Comparison of ENCODE assay signal across 2 cellular contexts in the genomic region with DNA sequence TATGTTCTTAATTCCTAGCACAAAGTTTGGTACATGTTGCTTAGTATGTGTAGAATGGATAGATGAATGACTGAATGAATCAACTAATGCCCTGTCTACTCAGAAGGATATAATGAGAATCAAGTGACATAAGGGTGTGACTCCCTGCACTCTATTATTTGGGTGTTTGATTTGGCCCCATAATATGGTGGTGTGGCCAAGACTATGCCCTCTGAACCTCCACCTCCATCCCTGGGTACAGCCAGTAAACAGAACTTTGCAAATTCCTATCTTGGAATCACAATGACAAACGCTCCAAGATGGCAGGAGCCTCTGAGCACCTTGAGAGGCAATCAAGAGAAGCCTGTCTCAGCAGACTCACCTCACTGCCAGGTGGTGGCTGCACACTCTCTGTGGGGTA.
TF ChIP-seq lines count a peak whose summit lies in the region.

No MANE protein-coding gene starts in this region.

TF ChIP-seq in liver, 16 proteins besides CTCF, POLR2A, EP300 and RAD21 (continued from another document):
- TF ChIP-seq, protein P1, sequence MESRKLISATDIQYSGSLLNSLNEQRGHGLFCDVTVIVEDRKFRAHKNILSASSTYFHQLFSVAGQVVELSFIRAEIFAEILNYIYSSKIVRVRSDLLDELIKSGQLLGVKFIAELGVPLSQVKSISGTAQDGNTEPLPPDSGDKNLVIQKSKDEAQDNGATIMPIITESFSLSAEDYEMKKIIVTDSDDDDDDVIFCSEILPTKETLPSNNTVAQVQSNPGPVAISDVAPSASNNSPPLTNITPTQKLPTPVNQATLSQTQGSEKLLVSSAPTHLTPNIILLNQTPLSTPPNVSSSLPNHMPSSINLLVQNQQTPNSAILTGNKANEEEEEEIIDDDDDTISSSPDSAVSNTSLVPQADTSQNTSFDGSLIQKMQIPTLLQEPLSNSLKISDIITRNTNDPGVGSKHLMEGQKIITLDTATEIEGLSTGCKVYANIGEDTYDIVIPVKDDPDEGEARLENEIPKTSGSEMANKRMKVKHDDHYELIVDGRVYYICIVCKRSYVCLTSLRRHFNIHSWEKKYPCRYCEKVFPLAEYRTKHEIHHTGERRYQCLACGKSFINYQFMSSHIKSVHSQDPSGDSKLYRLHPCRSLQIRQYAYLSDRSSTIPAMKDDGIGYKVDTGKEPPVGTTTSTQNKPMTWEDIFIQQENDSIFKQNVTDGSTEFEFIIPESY (IDR thresholded peaks at IDR 0.05) = no peak
- no peak for TF ChIP-seq JUND (IDR thresholded peaks at IDR 0.05)
- TF ChIP-seq FOXA2 (IDR thresholded peaks at IDR 0.05) = no peak
- no peak for TF ChIP-seq YY1 (IDR thresholded peaks at IDR 0.05)
- TF ChIP-seq TAF1 (conservative IDR thresholded peaks at IDR 0.05) = no peak
- TF ChIP-seq RXRA (IDR thresholded peaks at IDR 0.05) = peak in 1 of 2 donors; percentile 59
- TF ChIP-seq, protein P2, sequence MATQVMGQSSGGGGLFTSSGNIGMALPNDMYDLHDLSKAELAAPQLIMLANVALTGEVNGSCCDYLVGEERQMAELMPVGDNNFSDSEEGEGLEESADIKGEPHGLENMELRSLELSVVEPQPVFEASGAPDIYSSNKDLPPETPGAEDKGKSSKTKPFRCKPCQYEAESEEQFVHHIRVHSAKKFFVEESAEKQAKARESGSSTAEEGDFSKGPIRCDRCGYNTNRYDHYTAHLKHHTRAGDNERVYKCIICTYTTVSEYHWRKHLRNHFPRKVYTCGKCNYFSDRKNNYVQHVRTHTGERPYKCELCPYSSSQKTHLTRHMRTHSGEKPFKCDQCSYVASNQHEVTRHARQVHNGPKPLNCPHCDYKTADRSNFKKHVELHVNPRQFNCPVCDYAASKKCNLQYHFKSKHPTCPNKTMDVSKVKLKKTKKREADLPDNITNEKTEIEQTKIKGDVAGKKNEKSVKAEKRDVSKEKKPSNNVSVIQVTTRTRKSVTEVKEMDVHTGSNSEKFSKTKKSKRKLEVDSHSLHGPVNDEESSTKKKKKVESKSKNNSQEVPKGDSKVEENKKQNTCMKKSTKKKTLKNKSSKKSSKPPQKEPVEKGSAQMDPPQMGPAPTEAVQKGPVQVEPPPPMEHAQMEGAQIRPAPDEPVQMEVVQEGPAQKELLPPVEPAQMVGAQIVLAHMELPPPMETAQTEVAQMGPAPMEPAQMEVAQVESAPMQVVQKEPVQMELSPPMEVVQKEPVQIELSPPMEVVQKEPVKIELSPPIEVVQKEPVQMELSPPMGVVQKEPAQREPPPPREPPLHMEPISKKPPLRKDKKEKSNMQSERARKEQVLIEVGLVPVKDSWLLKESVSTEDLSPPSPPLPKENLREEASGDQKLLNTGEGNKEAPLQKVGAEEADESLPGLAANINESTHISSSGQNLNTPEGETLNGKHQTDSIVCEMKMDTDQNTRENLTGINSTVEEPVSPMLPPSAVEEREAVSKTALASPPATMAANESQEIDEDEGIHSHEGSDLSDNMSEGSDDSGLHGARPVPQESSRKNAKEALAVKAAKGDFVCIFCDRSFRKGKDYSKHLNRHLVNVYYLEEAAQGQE (IDR thresholded peaks at IDR 0.05) = no peak
- TF ChIP-seq MAX (IDR thresholded peaks at IDR 0.05) = no peak
- no peak for TF ChIP-seq HNF4G (IDR thresholded peaks at IDR 0.05)
- no peak for TF ChIP-seq GABPA (IDR thresholded peaks at IDR 0.05 in 1 of 2, conservative IDR thresholded peaks at IDR 0.05 in 1 of 2)
- TF ChIP-seq NR2F2 (IDR thresholded peaks at IDR 0.05) = no peak
- no peak for TF ChIP-seq EGR1 (IDR thresholded peaks at IDR 0.05; ENCODE audit: low read depth in 2 of 2)
- peak; percentile 31 to 80 for TF ChIP-seq HNF4A (conservative IDR thresholded peaks at IDR 0.05)
- TF ChIP-seq FOXA1 (IDR thresholded peaks at IDR 0.05) = no peak
- TF ChIP-seq, protein P3, sequence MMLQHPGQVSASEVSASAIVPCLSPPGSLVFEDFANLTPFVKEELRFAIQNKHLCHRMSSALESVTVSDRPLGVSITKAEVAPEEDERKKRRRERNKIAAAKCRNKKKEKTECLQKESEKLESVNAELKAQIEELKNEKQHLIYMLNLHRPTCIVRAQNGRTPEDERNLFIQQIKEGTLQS (IDR thresholded peaks at IDR 0.05) = no peak

TF ChIP-seq in HepG2, 621 proteins besides CTCF, POLR2A, EP300 and RAD21 (continued from another document):
- TF ChIP-seq ZNF879 (CRISPR knock-in tag; IDR thresholded peaks at IDR 0.05) = no peak
- no peak for TF ChIP-seq ZBTB7A (CRISPR knock-in tag; IDR thresholded peaks at IDR 0.05)
- TF ChIP-seq NONO (IDR thresholded peaks at IDR 0.05) = no peak
- TF ChIP-seq NONO (CRISPR knock-in tag; conservative IDR thresholded peaks at IDR 0.05) = no peak
- TF ChIP-seq, protein P4, sequence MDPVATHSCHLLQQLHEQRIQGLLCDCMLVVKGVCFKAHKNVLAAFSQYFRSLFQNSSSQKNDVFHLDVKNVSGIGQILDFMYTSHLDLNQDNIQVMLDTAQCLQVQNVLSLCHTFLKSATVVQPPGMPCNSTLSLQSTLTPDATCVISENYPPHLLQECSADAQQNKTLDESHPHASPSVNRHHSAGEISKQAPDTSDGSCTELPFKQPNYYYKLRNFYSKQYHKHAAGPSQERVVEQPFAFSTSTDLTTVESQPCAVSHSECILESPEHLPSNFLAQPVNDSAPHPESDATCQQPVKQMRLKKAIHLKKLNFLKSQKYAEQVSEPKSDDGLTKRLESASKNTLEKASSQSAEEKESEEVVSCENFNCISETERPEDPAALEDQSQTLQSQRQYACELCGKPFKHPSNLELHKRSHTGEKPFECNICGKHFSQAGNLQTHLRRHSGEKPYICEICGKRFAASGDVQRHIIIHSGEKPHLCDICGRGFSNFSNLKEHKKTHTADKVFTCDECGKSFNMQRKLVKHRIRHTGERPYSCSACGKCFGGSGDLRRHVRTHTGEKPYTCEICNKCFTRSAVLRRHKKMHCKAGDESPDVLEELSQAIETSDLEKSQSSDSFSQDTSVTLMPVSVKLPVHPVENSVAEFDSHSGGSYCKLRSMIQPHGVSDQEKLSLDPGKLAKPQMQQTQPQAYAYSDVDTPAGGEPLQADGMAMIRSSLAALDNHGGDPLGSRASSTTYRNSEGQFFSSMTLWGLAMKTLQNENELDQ (CRISPR knock-in tag; IDR thresholded peaks at IDR 0.05; ENCODE audit: borderline replicate concordance) = no peak
- TF ChIP-seq GABPA (IDR thresholded peaks at IDR 0.05; ENCODE audit: low read depth, low read length) = no peak
- no peak for TF ChIP-seq GABPA (CRISPR knock-in tag; IDR thresholded peaks at IDR 0.05; ENCODE audit: low read depth)
- TF ChIP-seq ZNF605 (CRISPR knock-in tag; IDR thresholded peaks at IDR 0.05) = no peak
- no peak for TF ChIP-seq SALL1 (CRISPR knock-in tag; IDR thresholded peaks at IDR 0.05)
- no peak for TF ChIP-seq YY1 (IDR thresholded peaks at IDR 0.05; ENCODE audit: insufficient read depth, insufficient replicate concordance, low read depth, low read length)
- no peak for TF ChIP-seq HOXA7 (CRISPR knock-in tag; IDR thresholded peaks at IDR 0.05)
- no peak for TF ChIP-seq ETV5 (CRISPR knock-in tag; IDR thresholded peaks at IDR 0.05; ENCODE audit: borderline replicate concordance)
- TF ChIP-seq, protein P5, sequence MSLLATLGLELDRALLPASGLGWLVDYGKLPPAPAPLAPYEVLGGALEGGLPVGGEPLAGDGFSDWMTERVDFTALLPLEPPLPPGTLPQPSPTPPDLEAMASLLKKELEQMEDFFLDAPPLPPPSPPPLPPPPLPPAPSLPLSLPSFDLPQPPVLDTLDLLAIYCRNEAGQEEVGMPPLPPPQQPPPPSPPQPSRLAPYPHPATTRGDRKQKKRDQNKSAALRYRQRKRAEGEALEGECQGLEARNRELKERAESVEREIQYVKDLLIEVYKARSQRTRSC (CRISPR knock-in tag; IDR thresholded peaks at IDR 0.05; ENCODE audit: low read depth) = no peak
- no peak for TF ChIP-seq RAD51 (IDR thresholded peaks at IDR 0.05; ENCODE audit: borderline replicate concordance)
- no peak for TF ChIP-seq CAMTA2 (CRISPR knock-in tag; IDR thresholded peaks at IDR 0.05; ENCODE audit: borderline replicate concordance)
- no peak for TF ChIP-seq ZKSCAN5 (CRISPR knock-in tag; IDR thresholded peaks at IDR 0.05)
- no peak for TF ChIP-seq GATAD1 (CRISPR knock-in tag; IDR thresholded peaks at IDR 0.05)
- TF ChIP-seq SMAD3 (CRISPR knock-in tag; IDR thresholded peaks at IDR 0.05) = no peak
- TF ChIP-seq ZNF816 (CRISPR knock-in tag; IDR thresholded peaks at IDR 0.05; ENCODE audit: borderline replicate concordance) = no peak
- TF ChIP-seq ZBTB20 (CRISPR knock-in tag; IDR thresholded peaks at IDR 0.05; ENCODE audit: borderline replicate concordance, low read depth) = no peak
